In the genomic region with DNA sequence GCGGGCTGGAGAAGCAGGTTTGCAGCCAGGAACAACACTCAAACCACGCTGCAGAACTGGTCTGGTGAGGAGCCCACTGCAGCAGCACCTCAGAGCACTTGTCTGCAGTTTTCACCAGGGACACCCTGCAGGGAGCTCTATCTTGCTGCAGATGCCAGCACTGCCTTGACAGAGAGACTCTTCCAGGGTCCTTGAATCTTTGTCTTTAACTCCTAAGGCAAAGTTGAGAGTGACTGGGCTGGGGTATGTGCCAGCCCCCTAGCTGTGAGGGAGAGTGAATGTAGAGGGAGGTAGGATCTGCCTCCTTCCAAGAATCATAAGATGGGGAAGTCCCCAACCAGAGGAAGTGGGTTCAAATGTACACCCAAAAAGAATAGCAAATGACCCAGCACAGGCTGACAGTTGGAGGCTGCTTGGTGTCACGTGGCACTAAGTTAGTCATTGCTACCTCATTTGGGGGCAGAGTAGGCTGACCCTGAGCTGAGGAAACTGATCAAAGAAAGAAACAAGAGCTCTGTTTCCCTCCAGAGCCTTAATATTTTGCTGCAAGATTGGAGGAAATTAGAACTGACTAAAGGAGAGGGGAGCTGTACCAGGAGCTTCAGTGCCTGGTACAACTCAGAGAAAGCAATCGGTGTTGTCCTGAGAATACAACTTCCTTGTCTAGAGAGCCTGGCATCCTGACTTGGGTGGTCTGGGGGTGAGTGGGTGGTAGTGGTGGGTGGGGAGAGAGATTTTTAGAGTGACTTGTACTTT, we compare ENCODE assay signal across 7 cellular contexts. TPM values are rescaled to one million over a fixed set of nuclear protein-coding genes. Genes with fewer than 3 reads are reported as not detected.
DNase-seq lines count a peak whose midpoint lies in the region; ATAC-seq and TF ChIP-seq lines count a peak whose summit lies in the region.

No MANE protein-coding gene starts in this region.

- peak; percentile 67 for ATAC-seq in GM18861 (IDR thresholded peaks at IDR 0.05; ENCODE audit: unreplicated experiment)
- peak; percentile 77 for ATAC-seq in HG02840 (IDR thresholded peaks at IDR 0.05; ENCODE audit: low FRiP score, unreplicated experiment)
- peak; percentile 62 for ATAC-seq in memory B cell (ENCODE audit: low read depth)
- peak; percentile 36 for ATAC-seq in aorta (ENCODE audit: low FRiP score)

- H3K27ac Mint-ChIP-seq in memory B cell: peak overlapping the region; percentile 98

- H3K4me2 ChIP-seq in OCI-LY1 (ENCODE audit: low read length): peak overlapping the region; percentile 3; the same call in 1 of the 2 replicates

- H3K36me3 Mint-ChIP-seq in memory B cell: no peaks in the 10 kb centered on the region

- H3K9me3 Mint-ChIP-seq in memory B cell: no peaks in the 10 kb centered on the region

- 16 to 25% methylated on average over 4 of the region's 4 CpGs for WGBS in aorta, 2 donors

- no peaks in the 10 kb centered on the region for H3K9me2 ChIP-seq in OCI-LY1 (ENCODE audit: low read depth, low read length)

- H3K4me1 Mint-ChIP-seq in memory B cell: peaks cover 28% of the 10 kb centered on the region

- no peaks in the 10 kb centered on the region for H3K9me3 ChIP-seq in OCI-LY1 (ENCODE audit: low read length)
- H3K9me3 ChIP-seq in aorta (ENCODE audit: control insufficient read depth, low read length): no peaks in the 10 kb centered on the region
- no peaks in the 10 kb centered on the region for H3K9me3 ChIP-seq in SJCRH30 (replicated peaks)

- TF ChIP-seq CTCF in OCI-LY1 (IDR thresholded peaks at IDR 0.05; ENCODE audit: low read length): no peak

- H4K20me1 ChIP-seq in OCI-LY1 (ENCODE audit: insufficient read depth, low read length): no peaks in the 10 kb centered on the region

- H3K27me3 ChIP-seq in OCI-LY1 (ENCODE audit: insufficient read depth, low read length): no peaks in the 10 kb centered on the region
- H3K27me3 ChIP-seq in aorta (ENCODE audit: control insufficient read depth in 1 of 2, insufficient read depth in 2 of 2, low read length in 1 of 2): no peaks in the 10 kb centered on the region
- no peaks in the 10 kb centered on the region for H3K27me3 ChIP-seq in SJCRH30

- no peaks in the 10 kb centered on the region; the same call in 1 of the 2 replicates for H3K36me3 ChIP-seq in OCI-LY1 (ENCODE audit: insufficient read depth, low read length)
- no peaks in the 10 kb centered on the region for H3K36me3 ChIP-seq in aorta (ENCODE audit: control insufficient read depth in 1 of 2, insufficient read depth in 2 of 2, low read length in 1 of 2)
- no peaks in the 10 kb centered on the region for H3K36me3 ChIP-seq in SJCRH30

- intact Hi-C loops in aorta (cut with DNase I): no loop called here

- H3K79me2 ChIP-seq in OCI-LY1 (ENCODE audit: insufficient read depth, low read length): no peaks in the 10 kb centered on the region

- DNase-seq in activated T-helper 1 cell treated with Interleukin-2 at 50 U/mL for 16 hours (ENCODE audit: low read depth) (peak; percentile 30), memory B cell (ENCODE audit: low spot score in 2 of 2) (peak in 1 of 2 donors; percentile 9), aorta (no peak), SJCRH30 (no peak)

- H3K4me1 ChIP-seq in OCI-LY1 (ENCODE audit: insufficient read depth, low read length, severe bottlenecking): peaks cover 14% of the 10 kb centered on the region
- no peaks in the 10 kb centered on the region for H3K4me1 ChIP-seq in aorta (ENCODE audit: control insufficient read depth in 1 of 2, insufficient read depth in 2 of 2, low read length in 2 of 2)
- no peaks in the 10 kb centered on the region for H3K4me1 ChIP-seq in SJCRH30

- H3K4me3 Mint-ChIP-seq in memory B cell: peak overlapping the region; percentile 76

- no peaks in the 10 kb centered on the region for H3F3A ChIP-seq in OCI-LY1 (ENCODE audit: insufficient read depth, low read length)

- no peak overlapping the region for H2AFZ ChIP-seq in OCI-LY1 (ENCODE audit: low read length)

- no peak overlapping the region for H3K4me3 ChIP-seq in OCI-LY1 (ENCODE audit: low read depth, low read length, poor library complexity, severe bottlenecking)
- no peak overlapping the region for H3K4me3 ChIP-seq in aorta (ENCODE audit: low read length in 2 of 2)
- no peak overlapping the region for H3K4me3 ChIP-seq in SJCRH30

- H3K27me3 Mint-ChIP-seq in memory B cell: no peaks in the 10 kb centered on the region

- no peak overlapping the region for H3K9ac ChIP-seq in OCI-LY1 (ENCODE audit: low read length)

- H3K27ac ChIP-seq in OCI-LY1 (ENCODE audit: low read depth, low read length, poor library complexity, severe bottlenecking) (no peak overlapping the region), aorta (ENCODE audit: low read depth in 1 of 2, low read length in 2 of 2) (no peak overlapping the region), SJCRH30 (no peak overlapping the region)

RNA-seq across cellular contexts. Expression of a gene that starts 28.2 kb away (rescaled TPM):
- 100 to 1,000 TPM; 180 to 196 TPM for total RNA-seq in aorta
- 10 to 100 TPM; 22.5 to 39.6 TPM for polyA plus RNA-seq in aorta
- total RNA-seq in SJCRH30 (2014; rRNA removed; shearing (Covaris generic)): 92.5 and 98.9 TPM in 2 replicates
